Comparison of ENCODE assay signal across 19 cellular contexts in genomic region chr12:82817368-82817767, GRCh38.
DNase-seq lines count a peak whose midpoint lies in the region; ATAC-seq and TF ChIP-seq lines count a peak whose summit lies in the region.
"Had no signal": no experiment of that assay in that cellular context is flagged by ENCODE, and none has a peak within 500 bp of the region (broad histone marks: within the 10 kb centered on the region; RNA-seq: fewer than 3 reads in every experiment).

No MANE protein-coding gene starts in this region.

- H3K4me1 Mint-ChIP-seq in nephron = no peaks in the 10 kb centered on the region
- H3K4me1 Mint-ChIP-seq: immature natural killer cell, neural progenitor cell had no signal

- TF ChIP-seq CTCF in nephron (IDR thresholded peaks at IDR 0.05; ENCODE audit: unreplicated experiment in 3 of 3) = no peak

- no peak overlapping the region for H3K4me3 Mint-ChIP-seq in nephron
- H3K4me3 Mint-ChIP-seq: activated CD8-positive, alpha-beta T cell treated with anti-CD3 and anti-CD28 coated beads, Interleukin-2, amount 10 ng/mL, durations not matched to agents 7 days and 5 days; immature natural killer cell; neural progenitor cell had no signal

- no peaks in the 10 kb centered on the region for H3K9me3 Mint-ChIP-seq in nephron
- H3K9me3 Mint-ChIP-seq: neural progenitor cell had no signal

- H3K27ac Mint-ChIP-seq in nephron = peak overlapping the region in 2 of 3 experiments; percentile 1 to 21
- H3K27ac Mint-ChIP-seq: activated CD8-positive, alpha-beta T cell treated with anti-CD3 and anti-CD28 coated beads, Interleukin-2, amount 10 ng/mL, durations not matched to agents 7 days and 5 days; immature natural killer cell; neural progenitor cell had no signal

- in situ Hi-C loops in Caki2 (cut with HindIII; ENCODE audit: low pct_unique_long_range_greater_than_20kb, low sequenced_read_pairs) (no loop called here), SK-MEL-5 (cut with HindIII; ENCODE audit: low pct_unique_long_range_greater_than_20kb, low sequenced_read_pairs) (no loop called here)

- ATAC-seq in GM19023 (IDR thresholded peaks at IDR 0.05; ENCODE audit: unreplicated experiment) = no peak
- no peak for ATAC-seq in HG03159 (IDR thresholded peaks at IDR 0.05; ENCODE audit: unreplicated experiment)
- ATAC-seq: activated CD8-positive, alpha-beta T cell treated with anti-CD3 and anti-CD28 coated beads, Interleukin-2, amount 10 ng/mL, durations not matched to agents 7 days and 5 days; K562 had no signal

- H3K36me3 Mint-ChIP-seq in nephron (ENCODE audit: low read depth) = peaks cover 25% of the 10 kb centered on the region
- H3K36me3 Mint-ChIP-seq: immature natural killer cell had no signal

- peak; percentile 19 for DNase-seq in Caki2 (ENCODE audit: low read depth)
- peak; percentile 90 for DNase-seq in SK-MEL-5 (ENCODE audit: low read depth, low spot score)
- peak; percentile 14 for DNase-seq in epithelial cell of prostate (ENCODE audit: low read depth, low spot score)
- no peak for DNase-seq in COLO668 (lab: John Stamatoyannopoulos, UW; ENCODE audit: unreplicated experiment)
- DNase-seq in DMS114 treated with DMSO at 0.1 percent for 48 hours (lab: John Stamatoyannopoulos, UW; ENCODE audit: unreplicated experiment) = no peak
- DNase-seq: activated CD8-positive, alpha-beta T cell treated with anti-CD3 and anti-CD28 coated beads, Interleukin-2, amount 10 ng/mL, durations not matched to agents 7 days and 5 days; adrenal gland; erythroblast; immature natural killer cell; NCI-H1105; NCI-H2171; NK-92 treated with Interleukin-12 subunit alpha and Interleukin-12 subunit beta, amount 100 ng/mL, for 24 hours; retina had no signal

- H3K27ac ChIP-seq in epithelial cell of prostate = no peak overlapping the region
- H3K27ac ChIP-seq: adrenal gland, HL-60, neural progenitor cell had no signal

- H3K27me3 Mint-ChIP-seq in nephron (ENCODE audit: low read depth) = no peaks in the 10 kb centered on the region

Comparison
In these comparisons a context has a peak if more than half of its experiments do, and no peak if none do; other contexts are left out.
1. DNase-seq: peak in Caki2 (single experiment), SK-MEL-5 (single experiment) and epithelial cell of prostate (single experiment); none in COLO668 (single experiment) and DMS114 treated with DMSO at 0.1 percent for 48 hours (single experiment).